29 cellular contexts compared by ENCODE assay signal in genomic region chr1:173140733-173141132, GRCh38.
"Had no signal": no experiment of that assay in that cellular context is flagged by ENCODE, and none has a peak within 500 bp of the region (broad histone marks: within the 10 kb centered on the region; RNA-seq: fewer than 3 reads in every experiment).

No MANE protein-coding gene starts in this region.

- DNase-seq: natural killer cell; occipital lobe; ovary; posterior cingulate gyrus; psoas muscle; right lobe of liver; sigmoid colon; spleen; stimulated activated CD4-positive, alpha-beta T cell treated with anti-CD3 and anti-CD28 coated beads, Interleukin-12 subunit alpha, Interleukin-12 subunit beta, amount 100 ng/mL, for 4 hours; stimulated activated CD4-positive, alpha-beta T cell treated with anti-CD3 and anti-CD28 coated beads, Interleukin-1b, Interleukin-23, amount 100 ng/mL, for 48 hours; stimulated activated CD4-positive, alpha-beta T cell treated with anti-CD3 and anti-CD28 coated beads, Interleukin-4, amount 100 ng/mL, for 1 hour; stimulated activated CD4-positive, alpha-beta T cell treated with anti-CD3 and anti-CD28 coated beads, Interleukin-4, amount 100 ng/mL, for 4 hours; stimulated activated CD8-positive, alpha-beta memory T cell treated with anti-CD3 and anti-CD28 coated beads, Interleukin-4, amount 100 ng/mL, for 48 hours; stimulated activated naive CD4-positive, alpha-beta T cell; stimulated activated naive CD8-positive, alpha-beta T cell treated with anti-CD3 and anti-CD28 coated beads, Interleukin-15, amount 100 ng/mL, for 72 hours; stimulated activated naive CD8-positive, alpha-beta T cell treated with anti-CD3 and anti-CD28 coated beads, Interleukin-15, Interleukin-2, amounts not matched to agents 100 U/mL and 50 U/mL, for 24 hours; substantia nigra; testis; tibial artery; transverse colon; upper lobe of right lung; uterus had no signal

- ATAC-seq: natural killer cell; psoas muscle; right cardiac atrium; right lobe of liver; stimulated activated memory B cell treated with anti-CD40 and anti-IgM and Interleukin-4, amounts not matched to agents 10 μg/mL and 1 μg/mL and 100 μg/mL, for 72 hours; stimulated activated naive CD8-positive, alpha-beta T cell treated with anti-CD3 and anti-CD28 coated beads, Interleukin-15, amount 100 ng/mL, for 72 hours; stimulated activated naive CD8-positive, alpha-beta T cell treated with anti-CD3 and anti-CD28 coated beads, Interleukin-15, Interleukin-2, amounts not matched to agents 100 U/mL and 50 U/mL, for 24 hours; upper lobe of right lung had no signal

- H3K9ac ChIP-seq: neural progenitor cell, parathyroid adenoma had no signal

- H3K9me3 ChIP-seq: ovary, right lobe of liver, testis, uterus had no signal

- H3K4me1 ChIP-seq: neural progenitor cell, parathyroid adenoma, psoas muscle, right lobe of liver, sigmoid colon, spleen, suprapubic skin, testis, tibial artery, transverse colon, upper lobe of right lung, uterus had no signal

- H3K79me2 ChIP-seq: parathyroid adenoma had no signal

- H3K27ac ChIP-seq: neural progenitor cell, ovary, parathyroid adenoma, psoas muscle, right lobe of liver, sigmoid colon, skin epidermis, spleen, suprapubic skin, testis, tibial artery, transverse colon, upper lobe of right lung, uterus had no signal

- H2AFZ ChIP-seq: neural progenitor cell, parathyroid adenoma had no signal

- H3K27me3 ChIP-seq: neural progenitor cell, ovary, right lobe of liver, sigmoid colon, spleen, suprapubic skin, testis, tibial artery, transverse colon, upper lobe of right lung, uterus had no signal

- H3K36me3 ChIP-seq: neural progenitor cell, ovary, right lobe of liver, sigmoid colon, spleen, suprapubic skin, tibial artery, transverse colon, upper lobe of right lung, uterus had no signal

- H3K4me3 ChIP-seq: neural progenitor cell, ovary, psoas muscle, right lobe of liver, sigmoid colon, skin epidermis, smooth muscle cell, spleen, suprapubic skin, testis, tibial artery, transverse colon, upper lobe of right lung, uterus had no signal

- H3K4me2 ChIP-seq: neural progenitor cell, smooth muscle cell had no signal
